17 cellular contexts compared by ENCODE assay signal in genomic region chr19:3373971-3374368, GRCh38. TPM values are rescaled to one million over a fixed set of nuclear protein-coding genes. Genes with fewer than 3 reads are reported as not detected.
DNase-seq lines count a peak whose midpoint lies in the region; ATAC-seq, FAIRE-seq and TF ChIP-seq lines count a peak whose summit lies in the region.
"Had no signal": no experiment of that assay in that cellular context is flagged by ENCODE, and none has a peak within 500 bp of the region (broad histone marks: within the 10 kb centered on the region; RNA-seq: fewer than 3 reads in every experiment).

No MANE protein-coding gene starts in this region.

- peak; percentile 23 for FAIRE-seq in GM12891 (lab: Jason Lieb, UNC)
- FAIRE-seq: HTR-8/SVneo had no signal

- POLR2A ChIA-PET in naive thymus-derived CD4-positive, alpha-beta T cell (lab: Charles Lee), result no interaction called here

- H3K27ac ChIP-seq in body of pancreas (peak overlapping the region; percentile 91 to 99 (median 96)), lung (ENCODE audit: low read depth in 1 of 2, low read length in 1 of 2) (peak overlapping the region; percentile 90 to 91), stomach smooth muscle (ENCODE audit: low read length) (peak overlapping the region; percentile 91)
- no peak overlapping the region for H3K27ac ChIP-seq in naive thymus-derived CD4-positive, alpha-beta T cell (ENCODE audit: low read depth, low read length)

- peaks cover 0 to 1% (median 0%) of the 10 kb centered on the region in 11 donors for H3K9me3 Mint-ChIP-seq in naive thymus-derived CD4-positive, alpha-beta T cell
- H3K9me3 Mint-ChIP-seq: CD4-positive, CD25-positive, alpha-beta regulatory T cell had no signal

- H3K9me3 ChIP-seq in body of pancreas (no peaks in the 10 kb centered on the region), lung (ENCODE audit: control insufficient read depth in 2 of 2, insufficient read depth in 1 of 2, low read length in 1 of 2) (no peaks in the 10 kb centered on the region), stomach smooth muscle (ENCODE audit: control insufficient read depth in 2 of 2, low read length in 2 of 2) (no peaks in the 10 kb centered on the region), T-helper 17 cell (ENCODE audit: control insufficient read depth, low read length, poor library complexity, severe bottlenecking) (no peaks in the 10 kb centered on the region)
- H3K9me3 ChIP-seq in naive thymus-derived CD4-positive, alpha-beta T cell (ENCODE audit: control insufficient read depth in 2 of 3, low read length in 3 of 3), result no peaks in the 10 kb centered on the region

- intact Hi-C loops in body of pancreas (cut with DNase I), result no loop called here
- intact Hi-C loops in naive thymus-derived CD4-positive, alpha-beta T cell (cut with micrococcal nuclease), result no loop called here

- ATAC-seq in body of pancreas (no peak), lung (ENCODE audit: insufficient read depth, low FRiP score) (no peak), T-helper 17 cell (no peak)
- no peak for ATAC-seq in naive thymus-derived CD4-positive, alpha-beta T cell

- H3K4me1 ChIP-seq in body of pancreas (peaks cover 90% of the 10 kb centered on the region), lung (ENCODE audit: control insufficient read depth in 2 of 2, insufficient read depth in 2 of 2, low read length in 2 of 2) (peaks cover 6 to 13% of the 10 kb centered on the region in 2 donors), stomach smooth muscle (ENCODE audit: control insufficient read depth, insufficient read depth, low read length) (peaks cover 64% of the 10 kb centered on the region)
- H3K4me1 ChIP-seq in naive thymus-derived CD4-positive, alpha-beta T cell (ENCODE audit: control insufficient read depth in 2 of 2, insufficient read depth in 2 of 2, low read length in 2 of 2), result no peaks in the 10 kb centered on the region

- H3K4me3 ChIP-seq in body of pancreas (no peak overlapping the region), lung (no peak overlapping the region), stomach smooth muscle (ENCODE audit: low read length in 2 of 2) (no peak overlapping the region)
- no peak overlapping the region for H3K4me3 ChIP-seq in naive thymus-derived CD4-positive, alpha-beta T cell (ENCODE audit: low read length)

- H3K4me1 Mint-ChIP-seq in T-helper 17 cell, result peaks cover 24% of the 10 kb centered on the region
- peaks cover 2 to 26% (median 22%) of the 10 kb centered on the region in 7 donors for H3K4me1 Mint-ChIP-seq in naive thymus-derived CD4-positive, alpha-beta T cell

- H3K27me3 Mint-ChIP-seq in T-helper 17 cell, result no peaks in the 10 kb centered on the region
- peaks cover 0 to 4% (median 0%) of the 10 kb centered on the region in 5 donors for H3K27me3 Mint-ChIP-seq in naive thymus-derived CD4-positive, alpha-beta T cell

- H3K27ac Mint-ChIP-seq in T-helper 17 cell, result no peak overlapping the region
- H3K27ac Mint-ChIP-seq in naive thymus-derived CD4-positive, alpha-beta T cell, result peak overlapping the region in 2 of 9 donors; percentile 20 to 54
- H3K27ac Mint-ChIP-seq: CD4-positive, CD25-positive, alpha-beta regulatory T cell had no signal

- 73 to 94% methylated on average over 4 to 6 of the region's 6 CpGs for WGBS in body of pancreas, 2 donors
- WGBS in lung, 2 donors, result 88 to 96% methylated on average over 6 of the region's 6 CpGs

- H3K36me3 ChIP-seq in body of pancreas (replicated peaks in 1 of 2; ENCODE audit: insufficient read depth in 1 of 2, low read depth in 2 of 2) (no peaks in the 10 kb centered on the region), lung (ENCODE audit: control insufficient read depth in 2 of 2, insufficient read depth in 2 of 2, low read length in 2 of 2) (peaks cover 0 to 6% of the 10 kb centered on the region in 2 donors), stomach smooth muscle (ENCODE audit: control insufficient read depth in 2 of 2, insufficient read depth in 2 of 2, low read length in 2 of 2) (peaks cover 0 to 4% of the 10 kb centered on the region in 2 donors)
- H3K36me3 ChIP-seq in naive thymus-derived CD4-positive, alpha-beta T cell (ENCODE audit: control insufficient read depth in 2 of 3, insufficient read depth in 3 of 3, low read length in 3 of 3), result no peaks in the 10 kb centered on the region

- TF ChIP-seq POLR2A in GM12891 (IDR thresholded peaks at IDR 0.05; ENCODE audit: low read depth, low read length) (no peak), body of pancreas (IDR thresholded peaks at IDR 0.05) (no peak)

- DNase-seq in GM12891 (ENCODE audit: insufficient read length, low spot score) (no peak), body of pancreas (no peak), lung (ENCODE audit: low spot score) (no peak), AG20443 (ENCODE audit: low spot score) (no peak), T-helper 17 cell (no peak), GM10266 (ENCODE audit: extremely low spot score) (no peak)
- DNase-seq in naive thymus-derived CD4-positive, alpha-beta T cell, result no peak
- DNase-seq: activated CD4-positive, alpha-beta T cell treated with anti-CD3 and anti-CD28 coated beads for 48 hours; CD4-positive, CD25-positive, alpha-beta regulatory T cell; effector memory CD4-positive, alpha-beta T cell; glutamatergic neuron; NCI-H510A treated with DMSO at 0.1 percent for 48 hours; occipital lobe; stimulated activated CD4-positive, alpha-beta T cell treated with anti-CD3 and anti-CD28 coated beads, Interleukin-1b, Interleukin-23, amount 100 ng/mL, for 48 hours; T-helper 2 cell had no signal

- H3K27me3 ChIP-seq in body of pancreas (no peaks in the 10 kb centered on the region), lung (ENCODE audit: control insufficient read depth, insufficient read depth) (no peaks in the 10 kb centered on the region), stomach smooth muscle (ENCODE audit: control insufficient read depth in 1 of 2, insufficient read depth in 2 of 2, low read length in 2 of 2) (no peaks in the 10 kb centered on the region)
- no peaks in the 10 kb centered on the region for H3K27me3 ChIP-seq in naive thymus-derived CD4-positive, alpha-beta T cell (ENCODE audit: control insufficient read depth in 2 of 2, insufficient read depth in 2 of 2, low read length in 2 of 2)

- CTCF ChIA-PET in naive thymus-derived CD4-positive, alpha-beta T cell (lab: Charles Lee), result interaction anchor here (0.5 to 2.8 kb wide), 2 partner anchors 55 to 281 kb away, joined by 3 to 11 read pairs; no protein-coding TSS in a partner anchor

- H3K4me3 Mint-ChIP-seq in T-helper 17 cell, result no peak overlapping the region
- H3K4me3 Mint-ChIP-seq in naive thymus-derived CD4-positive, alpha-beta T cell, result no peak overlapping the region
- H3K4me3 Mint-ChIP-seq: CD4-positive, CD25-positive, alpha-beta regulatory T cell had no signal

- TF ChIP-seq CTCF in body of pancreas (IDR thresholded peaks at IDR 0.05) (no peak), lung (IDR thresholded peaks at IDR 0.05; ENCODE audit: control extremely low read depth, extremely low read depth) (no peak), GM10266 (IDR thresholded peaks at IDR 0.05; ENCODE audit: control insufficient read depth, insufficient read depth, low read depth, missing control alignments) (no peak)

- no peaks in the 10 kb centered on the region for H3K36me3 Mint-ChIP-seq in T-helper 17 cell (ENCODE audit: low read depth)
- H3K36me3 Mint-ChIP-seq in naive thymus-derived CD4-positive, alpha-beta T cell, result no peaks in the 10 kb centered on the region
- H3K36me3 Mint-ChIP-seq: CD4-positive, CD25-positive, alpha-beta regulatory T cell had no signal

- peak overlapping the region in 1 of 2 donors; percentile 42 for H3K9ac ChIP-seq in stomach smooth muscle (ENCODE audit: low read length in 2 of 2)

TF ChIP-seq in GM12891, 5 proteins besides CTCF, POLR2A, EP300 and RAD21:
- TF ChIP-seq POU2F2 (IDR thresholded peaks at IDR 0.05; ENCODE audit: low read depth, low read length), result no peak
- no peak for TF ChIP-seq TAF1 (IDR thresholded peaks at IDR 0.05; ENCODE audit: low read depth, low read length)
- no peak for TF ChIP-seq POLR2AphosphoS5 (IDR thresholded peaks at IDR 0.05; ENCODE audit: low read depth, low read length)

RNA-seq across cellular contexts. Expression of gene NFIC, which starts 7.6 kb away (rescaled TPM):
- polyA plus RNA-seq in GM12891 (2012; ENCODE audit: low read depth, missing spikeins), result 7.2 TPM
- total RNA-seq in body of pancreas, result 100 to 1,000 TPM; 178 to 186 TPM
- 100 to 1,000 TPM in 1 of 2 donors, 10 to 100 TPM in 1; 43.9 to 208 TPM for total RNA-seq in lung
- polyA plus RNA-seq in lung, result 10 to 100 TPM; 40.4 to 55.6 TPM
- total RNA-seq in T-helper 17 cell, result 10 to 100 TPM; 29.0 to 29.3 TPM
- total RNA-seq in naive thymus-derived CD4-positive, alpha-beta T cell, result 10 to 100 TPM; 15.0 to 35.2 (median 33.1) TPM
- 10 to 100 TPM; 12.2 to 24.6 TPM for polyA plus RNA-seq in naive thymus-derived CD4-positive, alpha-beta T cell
